ENCODE assay signal across 9 cellular contexts in the genomic region with DNA sequence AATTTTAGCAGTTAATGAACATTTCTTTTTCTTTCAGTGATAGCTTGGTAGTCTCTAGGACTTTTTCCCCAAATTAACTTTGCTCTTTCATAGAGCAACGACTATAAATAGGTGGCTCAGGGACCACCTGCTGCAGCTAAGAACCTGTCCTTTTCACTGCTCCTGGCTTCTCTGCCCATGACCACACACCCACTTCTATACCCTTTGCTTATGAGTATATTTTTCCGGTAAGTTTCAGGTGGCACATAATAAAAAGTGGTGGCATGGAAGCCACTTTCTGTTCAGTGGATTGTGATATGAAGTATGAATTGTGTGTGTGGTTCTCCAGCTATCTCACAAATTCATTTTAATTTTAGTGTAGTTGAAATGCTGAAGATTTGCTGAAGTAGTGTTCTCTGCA. TPM values are rescaled to one million over a fixed set of nuclear protein-coding genes. Genes with fewer than 3 reads are reported as not detected.
DNase-seq lines count a peak whose midpoint lies in the region; ATAC-seq and TF ChIP-seq lines count a peak whose summit lies in the region.
"Had no signal": no experiment of that assay in that cellular context is flagged by ENCODE, and none has a peak within 500 bp of the region (broad histone marks: within the 10 kb centered on the region; RNA-seq: fewer than 3 reads in every experiment).

No MANE protein-coding gene starts in this region.

- peak overlapping the region; percentile 96 for H3K27ac Mint-ChIP-seq in activated CD4-positive, alpha-beta memory T cell treated with anti-CD3 and anti-CD28 coated beads, Interleukin-2, amount 10 ng/mL, durations not matched to agents 7 days and 5 days

- H3K27ac ChIP-seq in heart left ventricle (peak overlapping the region in 8 of 12 donors; percentile 92 to 98 (median 96)), liver (ENCODE audit: low read depth in 1 of 2, low read length in 2 of 2) (peak overlapping the region in 1 of 2 donors; percentile 99), upper lobe of right lung (no peak overlapping the region)

- peak overlapping the region; percentile 97 for H3K4me3 Mint-ChIP-seq in activated CD4-positive, alpha-beta memory T cell treated with anti-CD3 and anti-CD28 coated beads, Interleukin-2, amount 10 ng/mL, durations not matched to agents 7 days and 5 days

- H3K4me3 ChIP-seq in heart left ventricle (peak overlapping the region in 10 of 12 donors; percentile 71 to 79 (median 74)), liver (ENCODE audit: low read depth in 1 of 3, low read length in 3 of 3) (peak overlapping the region in 2 of 3 donors; percentile 70 to 99), upper lobe of right lung (peak overlapping the region; percentile 75)

- TF ChIP-seq RAD21 in liver (IDR thresholded peaks at IDR 0.05) = no peak

- WGBS in heart left ventricle, 4 donors = 52 to 65% (median 57%) methylated on average over 2 of the region's 2 CpGs
- WGBS in liver = 57% methylated on average over 2 of the region's 2 CpGs

- ATAC-seq in heart left ventricle (no peak), left ventricle myocardium superior (no peak), upper lobe of right lung (no peak), HG02610 (IDR thresholded peaks at IDR 0.05; ENCODE audit: unreplicated experiment) (no peak)

- TF ChIP-seq POLR2A in heart left ventricle (IDR thresholded peaks at IDR 0.05) = no peak

- H3K9me3 ChIP-seq in heart left ventricle = no peaks in the 10 kb centered on the region
- no peaks in the 10 kb centered on the region for H3K9me3 ChIP-seq in liver (ENCODE audit: control insufficient read depth in 4 of 4, low read length in 3 of 4)
- H3K9me3 ChIP-seq in upper lobe of right lung = no peaks in the 10 kb centered on the region

- POLR2A ChIA-PET in activated CD4-positive, alpha-beta memory T cell treated with anti-CD3 and anti-CD28 coated beads, Interleukin-2, amount 10 ng/mL, durations not matched to agents 7 days and 5 days (lab: Charles Lee) = interaction anchor here (0.6 to 2.1 kb wide), 8 partner anchors 8 to 578 kb away, joined by 3 to 11 read pairs (median 4); no protein-coding TSS in a partner anchor

- H3K27me3 ChIP-seq in heart left ventricle = no peaks in the 10 kb centered on the region
- no peaks in the 10 kb centered on the region for H3K27me3 ChIP-seq in liver (ENCODE audit: control insufficient read depth in 4 of 4, insufficient read depth in 4 of 4, low read length in 3 of 4)
- H3K27me3 ChIP-seq in upper lobe of right lung = no peaks in the 10 kb centered on the region

- peaks cover 0 to 50% (median 38%) of the 10 kb centered on the region in 9 donors for H3K36me3 ChIP-seq in heart left ventricle
- H3K36me3 ChIP-seq in liver (ENCODE audit: control insufficient read depth in 4 of 4, insufficient read depth in 3 of 4, low read depth in 1 of 4, low read length in 3 of 4) = peaks cover 0 to 29% (median 19%) of the 10 kb centered on the region in 4 donors
- H3K36me3 ChIP-seq in upper lobe of right lung = peaks cover 30% of the 10 kb centered on the region

- CTCF ChIA-PET in activated CD4-positive, alpha-beta memory T cell treated with anti-CD3 and anti-CD28 coated beads, Interleukin-2, amount 10 ng/mL, durations not matched to agents 7 days and 5 days (lab: Charles Lee) = interaction anchor here (1.7 to 2.0 kb wide), 3 partner anchors 33 to 160 kb away, joined by 5 to 12 read pairs (median 10); a partner anchor contains a TSS

- peaks cover 36% of the 10 kb centered on the region for H3K36me3 Mint-ChIP-seq in activated CD4-positive, alpha-beta memory T cell treated with anti-CD3 and anti-CD28 coated beads, Interleukin-2, amount 10 ng/mL, durations not matched to agents 7 days and 5 days (ENCODE audit: low read depth)

- peak overlapping the region; percentile 90 to 98 for H3K9ac ChIP-seq in liver (ENCODE audit: low read depth in 1 of 2, low read length in 2 of 2)

- peaks cover 6 to 27% (median 20%) of the 10 kb centered on the region in 12 donors for H3K4me1 ChIP-seq in heart left ventricle
- H3K4me1 ChIP-seq in liver (ENCODE audit: control insufficient read depth in 4 of 4, insufficient read depth in 4 of 4, low read length in 3 of 4) = peaks cover 2 to 24% (median 8%) of the 10 kb centered on the region in 4 donors
- peaks cover 17% of the 10 kb centered on the region for H3K4me1 ChIP-seq in upper lobe of right lung

- TF ChIP-seq CTCF in heart left ventricle (IDR thresholded peaks at IDR 0.05) (no peak), liver (IDR thresholded peaks at IDR 0.05; ENCODE audit: low read depth, low read length, missing input control) (no peak), upper lobe of right lung (IDR thresholded peaks at IDR 0.05) (no peak)

- intact Hi-C loops in heart left ventricle (cut with DNase I) = loop anchor here in 3 of 10 donors (2.0 to 5.0 kb wide), 2 partner anchors 93 to 95 kb away; a partner anchor contains a TSS
- intact Hi-C loops in left ventricle myocardium superior (cut with micrococcal nuclease) = no loop called here
- intact Hi-C loops in upper lobe of right lung (cut with DNase I) = no loop called here

- DNase-seq in heart left ventricle (no peak), left ventricle myocardium superior (no peak), upper lobe of right lung (no peak), SHP77 (lab: John Stamatoyannopoulos, UW) (no peak), NCI-H1694 (lab: John Stamatoyannopoulos, UW) (no peak)
- DNase-seq in activated CD4-positive, alpha-beta memory T cell treated with anti-CD3 and anti-CD28 coated beads, Interleukin-2, amount 10 ng/mL, durations not matched to agents 7 days and 5 days = no peak
- DNase-seq: activated CD8-positive, alpha-beta memory T cell treated with anti-CD3 and anti-CD28 coated beads, Interleukin-2, amount 50 U/mL, for 48 hours had no signal

- no peaks in the 10 kb centered on the region for H3K27me3 Mint-ChIP-seq in activated CD4-positive, alpha-beta memory T cell treated with anti-CD3 and anti-CD28 coated beads, Interleukin-2, amount 10 ng/mL, durations not matched to agents 7 days and 5 days

- H3K4me1 Mint-ChIP-seq in activated CD4-positive, alpha-beta memory T cell treated with anti-CD3 and anti-CD28 coated beads, Interleukin-2, amount 10 ng/mL, durations not matched to agents 7 days and 5 days = peaks cover 40% of the 10 kb centered on the region

- no peaks in the 10 kb centered on the region for H3K9me3 Mint-ChIP-seq in activated CD4-positive, alpha-beta memory T cell treated with anti-CD3 and anti-CD28 coated beads, Interleukin-2, amount 10 ng/mL, durations not matched to agents 7 days and 5 days

TF ChIP-seq in liver, 16 proteins besides CTCF, POLR2A, EP300 and RAD21:
- TF ChIP-seq, protein P1, sequence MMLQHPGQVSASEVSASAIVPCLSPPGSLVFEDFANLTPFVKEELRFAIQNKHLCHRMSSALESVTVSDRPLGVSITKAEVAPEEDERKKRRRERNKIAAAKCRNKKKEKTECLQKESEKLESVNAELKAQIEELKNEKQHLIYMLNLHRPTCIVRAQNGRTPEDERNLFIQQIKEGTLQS (IDR thresholded peaks at IDR 0.05) = no peak
- TF ChIP-seq HNF4G (IDR thresholded peaks at IDR 0.05) = no peak
TF ChIP-seq in liver: peak in this region for 0.

RNA-seq across cellular contexts. Expression of a gene that starts 1.2 kb away (rescaled TPM):
- 10 to 100 TPM in 8 of 9 donors, 1 to 10 TPM in 1; 9.3 to 16.0 (median 13.3) TPM for total RNA-seq in heart left ventricle
- polyA plus RNA-seq in heart left ventricle = 1 to 10 TPM; 5.4 to 9.6 TPM
- total RNA-seq in left ventricle myocardium superior = 14.3 TPM
- total RNA-seq in activated CD4-positive, alpha-beta memory T cell treated with anti-CD3 and anti-CD28 coated beads, Interleukin-2, amount 10 ng/mL, durations not matched to agents 7 days and 5 days = 10 to 100 TPM; 22.2 to 26.5 TPM
- 10 to 100 TPM in 1 of 2 donors, 1 to 10 TPM in 1; 10.0 to 14.0 TPM for total RNA-seq in liver
- 10 to 100 TPM in 1 of 2 donors, 1 to 10 TPM in 1; 3.8 to 11.9 TPM for polyA plus RNA-seq in liver
- 17.9 TPM for total RNA-seq in upper lobe of right lung

RNA-seq across cellular contexts. Expression of a gene that starts 36.7 kb away (rescaled TPM):
- total RNA-seq in heart left ventricle = 10 to 100 TPM; 19.6 to 51.2 (median 27.5) TPM
- polyA plus RNA-seq in heart left ventricle = 1 to 10 TPM; 3.6 to 9.7 TPM
- total RNA-seq in left ventricle myocardium superior = 32.8 TPM
- not detected for total RNA-seq in activated CD4-positive, alpha-beta memory T cell treated with anti-CD3 and anti-CD28 coated beads, Interleukin-2, amount 10 ng/mL, durations not matched to agents 7 days and 5 days
- 10 to 100 TPM in 1 of 2 donors, 1 to 10 TPM in 1; 8.5 to 58.0 TPM for total RNA-seq in liver
- polyA plus RNA-seq in liver = 10 to 100 TPM; 11.1 to 18.1 TPM
- total RNA-seq in upper lobe of right lung = 39.2 TPM

Comparison
In these comparisons a context has a peak if more than half of its experiments do, and no peak if none do; other contexts are left out.
1. RNA of a gene that starts 36.7 kb away (total RNA-seq): 8.5 to 58.0 TPM in liver, 39.2 TPM in upper lobe of right lung (single experiment), 32.8 TPM in left ventricle myocardium superior (single experiment) and 19.6 to 51.2 TPM in heart left ventricle; not detected in activated CD4-positive, alpha-beta memory T cell treated with anti-CD3 and anti-CD28 coated beads, Interleukin-2, amount 10 ng/mL, durations not matched to agents 7 days and 5 days; every median in the first group is over 4 times any median in the second.
2. Peak in every context shown above with its lines, with median percentiles within 50 percentile points of each other: H3K4me3 ChIP-seq.